In genomic region chr14:67421356-67422224, GRCh38 we compare ENCODE assay signal across 26 cellular contexts. TPM values are rescaled to one million over a fixed set of nuclear protein-coding genes. Genes with fewer than 3 reads are reported as not detected.
DNase-seq lines count a peak whose midpoint lies in the region; ATAC-seq, FAIRE-seq and TF ChIP-seq lines count a peak whose summit lies in the region.
"Had no signal": no experiment of that assay in that cellular context is flagged by ENCODE, and none has a peak within 500 bp of the region (broad histone marks: within the 10 kb centered on the region; RNA-seq: fewer than 3 reads in every experiment).

No MANE protein-coding gene starts in this region.

- ATAC-seq in HepG2 = no peak
- ATAC-seq in right lobe of liver = no peak
- ATAC-seq in upper lobe of right lung = no peak
- ATAC-seq in GM21825 (IDR thresholded peaks at IDR 0.05; ENCODE audit: unreplicated experiment) = no peak
- ATAC-seq: A549, GM12878, GM23338, HCT116 had no signal

- H3K4me3 ChIP-seq in HepG2 (replicated peaks in 1 of 3; ENCODE audit: insufficient read depth in 1 of 3, low read depth in 2 of 3, low read length in 3 of 3) (no peak overlapping the region), right lobe of liver (no peak overlapping the region), mesenchymal stem cell (ENCODE audit: insufficient read depth in 1 of 2, low read depth in 1 of 2, low read length in 2 of 2) (no peak overlapping the region), sigmoid colon (no peak overlapping the region), upper lobe of right lung (no peak overlapping the region)
- H3K4me3 ChIP-seq: A549; BLaER1 treated with 17β-estradiol and CSF1 and Interleukin-3, amounts not matched to agents 10 nM and 100 nM; GM12878; GM23338 had no signal

- no peak for FAIRE-seq in HepG2 (lab: Jason Lieb, UNC)
- FAIRE-seq: A549, D721Med, GM12878, GM19239 had no signal

- H3K27me3 ChIP-seq in HepG2 (ENCODE audit: control insufficient read depth in 1 of 2, insufficient read depth in 2 of 2, low read length in 2 of 2) (peaks cover 2 to 6% of the 10 kb centered on the region in 2 experiments; a peak in 3 of 5 replicates), right lobe of liver (no peaks in the 10 kb centered on the region), mesenchymal stem cell (ENCODE audit: control insufficient read depth in 1 of 2, insufficient read depth in 1 of 2, low read length in 2 of 2) (peaks cover 3 to 14% of the 10 kb centered on the region in 2 experiments), sigmoid colon (peaks cover 0 to 11% (median 0%) of the 10 kb centered on the region in 3 donors), upper lobe of right lung (peaks cover 7% of the 10 kb centered on the region)
- H3K27me3 ChIP-seq: BLaER1 treated with 17β-estradiol and CSF1 and Interleukin-3, amounts not matched to agents 10 nM and 100 nM had no signal

- TF ChIP-seq CTCF in HepG2 (CRISPR knock-in tag; IDR thresholded peaks at IDR 0.05) (no peak), right lobe of liver (IDR thresholded peaks at IDR 0.05) (no peak), sigmoid colon (IDR thresholded peaks at IDR 0.05) (no peak), upper lobe of right lung (IDR thresholded peaks at IDR 0.05) (no peak)

- POLR2A ChIA-PET in HepG2 (lab: Yijun Ruan, JAX) = interaction anchor here (0.9 kb wide), 1 partner anchor 16 kb away, joined by 3 read pairs; no protein-coding TSS in a partner anchor

- intact Hi-C loops in HepG2 (cut with micrococcal nuclease; ENCODE audit: unreplicated experiment) (loop anchor here (10.0 kb wide), 2 partner anchors 243 to 283 kb away; partner anchors contain the start of gene RDH12), right lobe of liver (cut with DNase I) (loop anchor here in 1 of 2 donors (10.0 kb wide), 1 partner anchor 153 kb away; no protein-coding TSS in a partner anchor), sigmoid colon (cut with DNase I) (no loop called here), upper lobe of right lung (cut with DNase I) (no loop called here)

- no peak overlapping the region for H3K27ac ChIP-seq in HepG2 (ENCODE audit: extremely low read length, insufficient read depth, low read length)
- no peak overlapping the region for H3K27ac ChIP-seq in right lobe of liver
- no peak overlapping the region for H3K27ac ChIP-seq in mesenchymal stem cell (ENCODE audit: low read length, poor library complexity, severe bottlenecking)
- no peak overlapping the region for H3K27ac ChIP-seq in sigmoid colon
- H3K27ac ChIP-seq in upper lobe of right lung = no peak overlapping the region
- H3K27ac ChIP-seq: A549; BLaER1 treated with 17β-estradiol and CSF1 and Interleukin-3, amounts not matched to agents 10 nM and 100 nM had no signal

- H4K8ac ChIP-seq in mesenchymal stem cell (ENCODE audit: low read length) = no peak overlapping the region

- H3K79me1 ChIP-seq in mesenchymal stem cell (replicated peaks; ENCODE audit: low read length, poor library complexity, severe bottlenecking) = no peaks in the 10 kb centered on the region

- no peaks in the 10 kb centered on the region for H4K20me1 ChIP-seq in HepG2 (ENCODE audit: insufficient read depth, low read length)

- H2BK120ac ChIP-seq in mesenchymal stem cell (ENCODE audit: low read depth, low read length) = no peak overlapping the region

- H3K36me3 ChIP-seq in HepG2 (replicated peaks in 1 of 2; ENCODE audit: control insufficient read depth in 1 of 2, insufficient read depth in 2 of 2, low read length in 2 of 2) = no peaks in the 10 kb centered on the region
- no peaks in the 10 kb centered on the region for H3K36me3 ChIP-seq in right lobe of liver
- no peaks in the 10 kb centered on the region for H3K36me3 ChIP-seq in mesenchymal stem cell (ENCODE audit: control insufficient read depth in 1 of 2, insufficient read depth in 2 of 2, low read depth in 1 of 2, low read length in 2 of 2)
- H3K36me3 ChIP-seq in sigmoid colon = no peaks in the 10 kb centered on the region
- H3K36me3 ChIP-seq in upper lobe of right lung = no peaks in the 10 kb centered on the region
- H3K36me3 ChIP-seq: BE2C; BLaER1 treated with 17β-estradiol and CSF1 and Interleukin-3, amounts not matched to agents 10 nM and 100 nM had no signal

- no peak overlapping the region for H2BK5ac ChIP-seq in mesenchymal stem cell (ENCODE audit: low read depth, low read length, poor library complexity, severe bottlenecking)

- peak overlapping the region; percentile 37 for H2BK15ac ChIP-seq in mesenchymal stem cell (ENCODE audit: low read depth, poor library complexity, severe bottlenecking)

- CTCF ChIA-PET in HepG2 (lab: Yijun Ruan, JAX; ENCODE audit: low intra/inter-chr PET ratio, low total read pairs) = no interaction called here

- H3K4me2 ChIP-seq in HepG2 (ENCODE audit: low read depth, low read length) (no peak overlapping the region), mesenchymal stem cell (ENCODE audit: low read length, poor library complexity, severe bottlenecking) (no peak overlapping the region)
- H3K4me2 ChIP-seq: A549; BLaER1 treated with 17β-estradiol and CSF1 and Interleukin-3, amounts not matched to agents 10 nM and 100 nM; GM23338 had no signal

- no peak for DNase-seq in HepG2 (ENCODE audit: low spot score)
- DNase-seq in right lobe of liver = no peak
- no peak for DNase-seq in mesenchymal stem cell
- peak; percentile 4 for DNase-seq in sigmoid colon
- DNase-seq in upper lobe of right lung = no peak
- DNase-seq in NCI-H187 treated with DMSO at 0.1 percent for 48 hours (lab: John Stamatoyannopoulos, UW) = no peak
- DNase-seq: 8988T; ACHN; AML-193; BE2C; CD4-positive, alpha-beta T cell; CD8-positive, alpha-beta memory T cell; DMS 273 treated with DMSO at 0.1 percent for 48 hours; DMS79; EL; GDM1; H9 had no signal

- no peak overlapping the region for H3K14ac ChIP-seq in mesenchymal stem cell (ENCODE audit: low read length in 2 of 2)

- in situ Hi-C loops in HepG2 (cut with HindIII; ENCODE audit: extremely low pct_ligation_motif_present, low pct_unique_long_range_greater_than_20kb) = loop anchor here (5.0 kb wide), 1 partner anchor 146 kb away; no protein-coding TSS in a partner anchor

- H2AFZ ChIP-seq in HepG2 (ENCODE audit: low read length) = no peak overlapping the region
- H2AFZ ChIP-seq in mesenchymal stem cell (ENCODE audit: low read depth, low read length) = no peak overlapping the region
- H2AFZ ChIP-seq: GM23338 had no signal

- no peaks in the 10 kb centered on the region for H3K79me2 ChIP-seq in HepG2 (ENCODE audit: insufficient read depth, low read length)

- TF ChIP-seq EP300 in HepG2 (IDR thresholded peaks at IDR 0.05; ENCODE audit: low read depth in 2 of 2, low read length in 2 of 2) (no peak), HepG2 (CRISPR knock-in tag; IDR thresholded peaks at IDR 0.05; ENCODE audit: borderline replicate concordance) (no peak), sigmoid colon (IDR thresholded peaks at IDR 0.05) (no peak)

- H2AK5ac ChIP-seq in mesenchymal stem cell (ENCODE audit: low read length, severe bottlenecking) = no peak overlapping the region

- H3K18ac ChIP-seq in mesenchymal stem cell (ENCODE audit: low read depth in 1 of 2, low read length in 2 of 2) = no peak overlapping the region

- TF ChIP-seq RAD21 in HepG2 (CRISPR knock-in tag; IDR thresholded peaks at IDR 0.05) = no peak

- no TSS peak for BruUV-seq in HepG2 (replicated peaks; lab: Mats Ljungman, UMichigan)

- H3K4ac ChIP-seq in mesenchymal stem cell (ENCODE audit: low read depth in 1 of 2, low read length in 2 of 2) = no peak overlapping the region

- no peak overlapping the region for H2BK12ac ChIP-seq in mesenchymal stem cell (ENCODE audit: low read length in 2 of 2)

- no peaks in the 10 kb centered on the region for H3K9me3 ChIP-seq in HepG2 (ENCODE audit: low read length)
- H3K9me3 ChIP-seq in right lobe of liver = no peaks in the 10 kb centered on the region
- no peaks in the 10 kb centered on the region for H3K9me3 ChIP-seq in mesenchymal stem cell (ENCODE audit: control insufficient read depth, low read length)
- no peaks in the 10 kb centered on the region for H3K9me3 ChIP-seq in sigmoid colon
- H3K9me3 ChIP-seq in upper lobe of right lung = no peaks in the 10 kb centered on the region
- H3K9me3 ChIP-seq: A549; BE2C; BLaER1 treated with 17β-estradiol and CSF1 and Interleukin-3, amounts not matched to agents 10 nM and 100 nM had no signal

- H3K9ac ChIP-seq in HepG2 (ENCODE audit: insufficient read depth, low read depth, low read length) = no peak overlapping the region
- no peak overlapping the region for H3K9ac ChIP-seq in mesenchymal stem cell (ENCODE audit: low read length)
- H3K9ac ChIP-seq: BLaER1 treated with 17β-estradiol and CSF1 and Interleukin-3, amounts not matched to agents 10 nM and 100 nM had no signal

- no peak for TF ChIP-seq POLR2A in HepG2 (IDR thresholded peaks at IDR 0.05; ENCODE audit: insufficient read depth in 1 of 2, low read depth in 2 of 2, low read length in 2 of 2)
- no peak for TF ChIP-seq POLR2A in right lobe of liver (IDR thresholded peaks at IDR 0.05)
- no peak for TF ChIP-seq POLR2A in sigmoid colon (IDR thresholded peaks at IDR 0.05)

- H4K91ac ChIP-seq in mesenchymal stem cell (ENCODE audit: low read length) = no peak overlapping the region

- H3K4me1 ChIP-seq in HepG2 (ENCODE audit: insufficient read depth, low read length) (peaks cover 2% of the 10 kb centered on the region; the same call in 1 of the 2 replicates), right lobe of liver (peaks cover 0 to 2% (median 0%) of the 10 kb centered on the region in 4 donors), mesenchymal stem cell (ENCODE audit: control insufficient read depth, insufficient read depth, low read depth, low read length) (peaks cover 3% of the 10 kb centered on the region), sigmoid colon (no peaks in the 10 kb centered on the region), upper lobe of right lung (no peaks in the 10 kb centered on the region)
- H3K4me1 ChIP-seq: BE2C had no signal

- no peak overlapping the region for H3K23ac ChIP-seq in mesenchymal stem cell (ENCODE audit: low read length in 2 of 2)

- WGBS in HepG2 (ENCODE audit: low lambda C conversion rate) = 19% methylated on average over 11 of the region's 11 CpGs
- WGBS in right lobe of liver (ENCODE audit: insufficient coverage, low coverage, low lambda C conversion rate, missing lambda C conversion rate) = 86% methylated on average over 8 of the region's 11 CpGs
- 92% methylated on average over 11 of the region's 11 CpGs for WGBS in mesenchymal stem cell
- WGBS in sigmoid colon, 2 donors = 95% methylated on average over 11 of the region's 11 CpGs

RNA-seq across cellular contexts. Expression of gene PLEK2, which starts 9.6 kb away (rescaled TPM):
- total RNA-seq in HepG2 (2016; rRNA removed; fragmentation: Illumina TruSeq; extraction: Trizol) (1.5 and 1.9 TPM in 2 replicates), right lobe of liver (10 to 100 TPM in 4 of 6 experiments, 1 to 10 TPM in 2; 8.3 to 16.2 (median 12.1) TPM), sigmoid colon (1 to 10 TPM in 2 of 4 donors, under 1 TPM in 1, not detected in 1; 0.16 to 7.8 (median 1.8) TPM), upper lobe of right lung (2.5 TPM)
- total RNA-seq in HepG2 (2016; cell fraction: cytosol; rRNA removed; fragmentation: Illumina TruSeq; extraction: Trizol; ENCODE audit: low read depth) = not detected in 2 replicates
- total RNA-seq in HepG2 (2016; cell fraction: insoluble cytoplasmic fraction; rRNA removed; fragmentation: Illumina TruSeq; extraction: Trizol) = 1.4 and 2.0 TPM in 2 replicates
- 0.65 and 0.77 TPM in 2 replicates for total RNA-seq in HepG2 (2016; cell fraction: membrane; rRNA removed; fragmentation: Illumina TruSeq; extraction: Trizol)
- total RNA-seq in HepG2 (2016; cell fraction: nucleus; rRNA removed; fragmentation: Illumina TruSeq; extraction: Trizol) = 0.53 and 0.66 TPM in 2 replicates
- polyA plus RNA-seq in HepG2 (2011; rRNA removed) (0.26 and 0.51 TPM in 2 replicates), sigmoid colon (10 to 100 TPM; 35.4 to 51.8 (median 35.8) TPM)
- 0.12 and 0.54 TPM in 2 replicates for polyA plus RNA-seq in HepG2 (2011; cell fraction: cytosol; rRNA removed)
- polyA plus RNA-seq in HepG2 (2011; cell fraction: nucleus; rRNA removed) = 0.12 TPM in 1 of 2 replicates, not detected in the other
- 0.19 and 0.78 TPM in 2 replicates for polyA plus RNA-seq in HepG2 (2012)
- 0.18 and 0.21 TPM in 2 replicates for polyA plus RNA-seq in HepG2 (2016; cell fraction: cytosol; fragmentation: Illumina TruSeq; extraction: Trizol; ENCODE audit: low read depth)
- 2.5 and 2.9 TPM in 2 replicates for polyA plus RNA-seq in HepG2 (2016; cell fraction: insoluble cytoplasmic fraction; fragmentation: Illumina TruSeq; extraction: Trizol; ENCODE audit: low read depth)
- 0.47 and 0.62 TPM in 2 replicates for polyA plus RNA-seq in HepG2 (2016; cell fraction: membrane; fragmentation: Illumina TruSeq; extraction: Trizol; ENCODE audit: low read depth)
- polyA plus RNA-seq in HepG2 (2016; cell fraction: nucleus; fragmentation: Illumina TruSeq; extraction: Trizol; ENCODE audit: insufficient read depth, low read depth) = 0.80 and 1.6 TPM in 2 replicates
- polyA minus RNA-seq in HepG2 (2011; rRNA and poly(A)+ RNA removed; ENCODE audit: low replicate concordance) = 30.6 TPM in 1 of 2 replicates, not detected in the other
- polyA minus RNA-seq in HepG2 (2011; cell fraction: cytosol; rRNA and poly(A)+ RNA removed) = 0.99 TPM in 1 of 2 replicates, not detected in the other
- not detected in 2 replicates for polyA minus RNA-seq in HepG2 (2011; cell fraction: nucleus; rRNA and poly(A)+ RNA removed)
- 1.3 TPM for polyA plus RNA-seq in mesenchymal stem cell (2013, experiment 1 of 2)
- polyA plus RNA-seq in mesenchymal stem cell (2013, experiment 2 of 2) = 1.3 TPM
- total RNA-seq: GM12878, H4, H9 had no signal
